1 cellular context compared by ENCODE assay signal in the genomic region with DNA sequence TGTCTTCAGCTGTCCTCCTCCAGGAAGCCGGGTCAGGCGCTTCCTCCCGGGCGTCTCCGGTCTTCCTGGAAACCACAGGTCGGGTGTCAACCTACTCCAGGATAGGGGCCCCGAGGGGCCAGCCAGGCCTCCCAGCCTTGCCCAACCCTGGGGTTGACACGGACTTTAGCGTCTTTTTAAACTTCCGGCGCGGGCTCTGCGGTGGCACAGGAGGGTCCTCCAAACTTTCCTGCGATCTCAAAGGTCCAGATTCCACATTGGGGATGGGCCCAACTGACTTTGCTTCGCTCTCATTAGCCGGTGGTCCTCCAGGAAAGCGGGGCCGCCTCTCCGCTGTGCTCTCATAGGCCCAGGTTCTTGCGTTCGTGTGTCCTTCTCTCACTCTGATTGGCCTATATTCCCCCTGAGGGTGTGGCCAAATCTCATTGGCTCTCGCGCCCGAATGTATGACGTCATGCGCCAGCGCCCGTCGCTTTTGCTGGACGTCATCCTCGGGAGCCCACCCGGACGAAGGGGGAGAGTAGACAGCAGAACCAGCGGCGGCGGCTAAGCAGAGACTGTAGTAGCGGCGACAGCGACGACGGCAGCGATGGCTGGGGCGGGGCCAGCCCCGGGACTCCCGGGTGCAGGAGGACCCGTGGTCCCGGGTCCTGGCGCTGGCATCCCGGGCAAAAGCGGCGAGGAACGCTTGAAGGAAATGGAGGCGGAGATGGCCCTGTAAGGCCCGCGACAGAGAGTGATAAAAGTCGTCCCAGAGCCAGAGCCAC.
TF ChIP-seq lines count a peak whose summit lies in the region.

A gene with protein sequence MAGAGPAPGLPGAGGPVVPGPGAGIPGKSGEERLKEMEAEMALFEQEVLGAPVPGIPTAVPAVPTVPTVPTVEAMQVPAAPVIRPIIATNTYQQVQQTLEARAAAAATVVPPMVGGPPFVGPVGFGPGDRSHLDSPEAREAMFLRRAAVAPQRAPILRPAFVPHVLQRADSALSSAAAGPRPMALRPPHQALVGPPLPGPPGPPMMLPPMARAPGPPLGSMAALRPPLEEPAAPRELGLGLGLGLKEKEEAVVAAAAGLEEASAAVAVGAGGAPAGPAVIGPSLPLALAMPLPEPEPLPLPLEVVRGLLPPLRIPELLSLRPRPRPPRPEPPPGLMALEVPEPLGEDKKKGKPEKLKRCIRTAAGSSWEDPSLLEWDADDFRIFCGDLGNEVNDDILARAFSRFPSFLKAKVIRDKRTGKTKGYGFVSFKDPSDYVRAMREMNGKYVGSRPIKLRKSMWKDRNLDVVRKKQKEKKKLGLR (plus strand): TSS at position 472 of the 767 bp plus-strand sequence. CDS start 118 bp downstream, at position 590.

TF ChIP-seq in GM23338, 12 proteins besides CTCF, POLR2A, EP300 and RAD21:
- TF ChIP-seq, protein P1, sequence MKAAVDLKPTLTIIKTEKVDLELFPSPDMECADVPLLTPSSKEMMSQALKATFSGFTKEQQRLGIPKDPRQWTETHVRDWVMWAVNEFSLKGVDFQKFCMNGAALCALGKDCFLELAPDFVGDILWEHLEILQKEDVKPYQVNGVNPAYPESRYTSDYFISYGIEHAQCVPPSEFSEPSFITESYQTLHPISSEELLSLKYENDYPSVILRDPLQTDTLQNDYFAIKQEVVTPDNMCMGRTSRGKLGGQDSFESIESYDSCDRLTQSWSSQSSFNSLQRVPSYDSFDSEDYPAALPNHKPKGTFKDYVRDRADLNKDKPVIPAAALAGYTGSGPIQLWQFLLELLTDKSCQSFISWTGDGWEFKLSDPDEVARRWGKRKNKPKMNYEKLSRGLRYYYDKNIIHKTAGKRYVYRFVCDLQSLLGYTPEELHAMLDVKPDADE (IDR thresholded peaks at IDR 0.05): peak; percentile 50; the same call in 1 of the 2 replicates
- TF ChIP-seq POLR2AphosphoS5 (IDR thresholded peaks at IDR 0.05; ENCODE audit: low read depth) (peak; percentile 71), ZNF331 (CRISPR knock-in tag; IDR thresholded peaks at IDR 0.05; ENCODE audit: low read depth) (no peak), STAT1 (IDR thresholded peaks at IDR 0.05; ENCODE audit: unreplicated experiment) (no peak), CREB1 (CRISPR knock-in tag; IDR thresholded peaks at IDR 0.05; ENCODE audit: low read depth) (peak; percentile 100), JUNB (IDR thresholded peaks at IDR 0.05; ENCODE audit: unreplicated experiment) (no peak), EZH2 (IDR thresholded peaks at IDR 0.05; ENCODE audit: low read depth, unreplicated experiment) (no peak), EZH2phosphoT487 (IDR thresholded peaks at IDR 0.05; ENCODE audit: unreplicated experiment) (no peak), NANOG (IDR thresholded peaks at IDR 0.05; ENCODE audit: borderline replicate concordance) (no peak)
